8 cellular contexts compared by ENCODE assay signal in the genomic region with DNA sequence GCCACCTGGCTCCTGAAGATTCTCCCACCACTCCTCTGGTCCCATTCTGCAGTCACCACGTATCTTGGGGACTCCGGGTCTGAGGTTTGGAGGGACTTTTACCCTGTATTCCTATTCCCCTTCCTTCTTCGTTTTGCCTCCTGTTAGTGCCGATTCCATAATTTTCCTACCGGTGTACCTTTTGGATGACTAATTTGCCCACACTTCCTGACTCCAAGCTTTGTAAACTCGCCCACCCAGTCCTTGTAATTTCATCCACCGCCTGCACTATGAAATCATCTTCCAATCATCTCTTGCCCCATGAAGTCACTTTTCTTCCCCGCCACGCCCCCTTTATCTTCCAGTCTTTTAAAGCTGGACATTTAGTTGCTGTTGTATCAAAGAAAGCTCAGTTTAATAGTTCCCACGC. TPM values are rescaled to one million over a fixed set of nuclear protein-coding genes. Genes with fewer than 3 reads are reported as not detected.
DNase-seq lines count a peak whose midpoint lies in the region; ATAC-seq and TF ChIP-seq lines count a peak whose summit lies in the region.

No MANE protein-coding gene starts in this region.

- H3K9me3 ChIP-seq in BE2C (no peaks in the 10 kb centered on the region), body of pancreas (no peaks in the 10 kb centered on the region)

- H3K4me1 ChIP-seq in BE2C (no peaks in the 10 kb centered on the region; the same call in 1 of the 2 replicates), body of pancreas (peaks cover 16% of the 10 kb centered on the region)

- H3K27me3 ChIP-seq in BE2C, result no peaks in the 10 kb centered on the region
- no peaks in the 10 kb centered on the region for H3K27me3 ChIP-seq in body of pancreas
- H3K27me3 ChIP-seq in kidney epithelial cell (ENCODE audit: control insufficient read depth, insufficient read depth, low read length), result no peaks in the 10 kb centered on the region

- TF ChIP-seq POLR2A in body of pancreas (IDR thresholded peaks at IDR 0.05), result no peak

- no peaks in the 10 kb centered on the region for H3K9me3 Mint-ChIP-seq in stimulated activated effector memory CD8-positive, alpha-beta T cell treated with anti-CD3 and anti-CD28 coated beads, Interleukin-12 subunit alpha, Interleukin-12 subunit beta, amount 100 ng/mL, for 72 hours

- peak; percentile 40 for DNase-seq in BE2C
- peak; percentile 79 for DNase-seq in OCI-M1 (lab: John Stamatoyannopoulos, UW)
- DNase-seq in body of pancreas, result peak; percentile 25 to 41 (median 33)
- no peak for DNase-seq in kidney epithelial cell (ENCODE audit: low read depth)
- peak in 1 of 2 donors; percentile 53 for DNase-seq in stimulated activated effector memory CD8-positive, alpha-beta T cell treated with anti-CD3 and anti-CD28 coated beads, Interleukin-12 subunit alpha, Interleukin-12 subunit beta, amount 100 ng/mL, for 72 hours (ENCODE audit: low spot score in 2 of 2)
- DNase-seq in central memory CD4-positive, alpha-beta T cell, result no peak

- peaks cover 14% of the 10 kb centered on the region for H3K36me3 ChIP-seq in BE2C
- peaks cover 0 to 2% of the 10 kb centered on the region in 2 donors for H3K36me3 ChIP-seq in body of pancreas (replicated peaks in 1 of 2; ENCODE audit: insufficient read depth in 1 of 2, low read depth in 2 of 2)
- H3K36me3 ChIP-seq in kidney epithelial cell (ENCODE audit: control insufficient read depth, insufficient read depth, low read length), result no peaks in the 10 kb centered on the region

- ATAC-seq in GM18511 (IDR thresholded peaks at IDR 0.05; ENCODE audit: unreplicated experiment) (peak; percentile 20), HG03139 (IDR thresholded peaks at IDR 0.05; ENCODE audit: unreplicated experiment) (peak; percentile 1), body of pancreas (no peak)
- ATAC-seq in stimulated activated effector memory CD8-positive, alpha-beta T cell treated with anti-CD3 and anti-CD28 coated beads, Interleukin-12 subunit alpha, Interleukin-12 subunit beta, amount 100 ng/mL, for 72 hours, result peak; percentile 5

- 1% methylated on average over 10 of the region's 10 CpGs for WGBS in body of pancreas, 2 donors

- H3K27ac ChIP-seq in body of pancreas, result peak overlapping the region; percentile 77 to 91 (median 85)

- intact Hi-C loops in body of pancreas (cut with DNase I), result no loop called here

- H3K27ac Mint-ChIP-seq in stimulated activated effector memory CD8-positive, alpha-beta T cell treated with anti-CD3 and anti-CD28 coated beads, Interleukin-12 subunit alpha, Interleukin-12 subunit beta, amount 100 ng/mL, for 72 hours, result peak overlapping the region; percentile 99

- H3K4me1 Mint-ChIP-seq in stimulated activated effector memory CD8-positive, alpha-beta T cell treated with anti-CD3 and anti-CD28 coated beads, Interleukin-12 subunit alpha, Interleukin-12 subunit beta, amount 100 ng/mL, for 72 hours, result peaks cover 39% of the 10 kb centered on the region

- TF ChIP-seq CTCF in BE2C (IDR thresholded peaks at IDR 0.05; ENCODE audit: low read depth, low read length) (no peak), body of pancreas (IDR thresholded peaks at IDR 0.05) (no peak), kidney epithelial cell (IDR thresholded peaks at IDR 0.05; ENCODE audit: insufficient read depth, low read length, poor library complexity, severe bottlenecking) (no peak)

- H3K4me3 ChIP-seq in BE2C (ENCODE audit: low read depth, low read length) (peak overlapping the region; percentile 98), body of pancreas (peak overlapping the region; percentile 60 to 76), kidney epithelial cell (ENCODE audit: low read depth, low read length) (peak overlapping the region; percentile 87)

- peak overlapping the region; percentile 81 for H3K4me3 Mint-ChIP-seq in stimulated activated effector memory CD8-positive, alpha-beta T cell treated with anti-CD3 and anti-CD28 coated beads, Interleukin-12 subunit alpha, Interleukin-12 subunit beta, amount 100 ng/mL, for 72 hours

- peaks cover 26% of the 10 kb centered on the region for H3K36me3 Mint-ChIP-seq in stimulated activated effector memory CD8-positive, alpha-beta T cell treated with anti-CD3 and anti-CD28 coated beads, Interleukin-12 subunit alpha, Interleukin-12 subunit beta, amount 100 ng/mL, for 72 hours

RNA-seq across cellular contexts. Expression of a gene that starts 0.6 kb away (rescaled TPM):
- 27.2 TPM for polyA plus RNA-seq in BE2C (2012; ENCODE audit: insufficient read depth, insufficient read length, low read depth)
- total RNA-seq in body of pancreas (10 to 100 TPM in 1 of 2 donors, 1 to 10 TPM in 1; 2.0 to 20.5 TPM), kidney epithelial cell (75.5 and 78.6 TPM in 2 replicates)

RNA-seq across cellular contexts. Expression of a gene that starts 12.5 kb away (rescaled TPM):
- polyA plus RNA-seq in BE2C (2012; ENCODE audit: insufficient read depth, insufficient read length, low read depth), result 104 TPM
- total RNA-seq in body of pancreas, result 100 to 1,000 TPM in 1 of 2 donors, 1 to 10 TPM in 1; 6.3 to 286 TPM
- total RNA-seq in kidney epithelial cell, result 60.9 and 155 TPM in 2 replicates

Comparison
In these comparisons a context has a peak if more than half of its experiments do, and no peak if none do; other contexts are left out.
1. DNase-seq: peak in BE2C (single experiment), OCI-M1 (single experiment) and body of pancreas (4 of 4); none in kidney epithelial cell (single experiment) and central memory CD4-positive, alpha-beta T cell (single experiment).
2. Peak in every context shown above with its lines, with median percentiles within 50 percentile points of each other: H3K4me3 ChIP-seq.